ENCODE assay signal across 10 cellular contexts in genomic region chr7:76512941-76513816, GRCh38. TPM values are rescaled to one million over a fixed set of nuclear protein-coding genes. Genes with fewer than 3 reads are reported as not detected.
A peak's percentile ranks its signal among the peaks of the same experiment; 100 is the strongest.
DNase-seq lines count a peak whose midpoint lies in the region; ATAC-seq and TF ChIP-seq lines count a peak whose summit lies in the region.
"Had no signal": no experiment of that assay in that cellular context is flagged by ENCODE, and none has a peak within 500 bp of the region (broad histone marks: within the 10 kb centered on the region; RNA-seq: fewer than 3 reads in every experiment).

No MANE protein-coding gene starts in this region.

- CTCF ChIA-PET in AG04449 (lab: Yijun Ruan, JAX) = no interaction called here

- no peak overlapping the region for H3K4me3 ChIP-seq in AG04449 (ENCODE audit: low read depth, low read length)
- no peak overlapping the region for H3K4me3 ChIP-seq in dorsolateral prefrontal cortex
- H3K4me3 ChIP-seq: gastrocnemius medialis, thoracic aorta had no signal

- H3K27ac ChIP-seq in dorsolateral prefrontal cortex = no peak overlapping the region
- H3K27ac ChIP-seq: gastrocnemius medialis, thoracic aorta had no signal

- no peaks in the 10 kb centered on the region for H3K36me3 Mint-ChIP-seq in T-helper 17 cell (ENCODE audit: low read depth)

- peaks cover 2% of the 10 kb centered on the region for H3K4me1 Mint-ChIP-seq in T-helper 17 cell

- no peaks in the 10 kb centered on the region for H3K27me3 Mint-ChIP-seq in T-helper 17 cell

- no peak overlapping the region for H3K4me3 Mint-ChIP-seq in T-helper 17 cell

- intact Hi-C loops in dorsolateral prefrontal cortex (cut with DNase I) = no loop called here

- H3K27me3 ChIP-seq in dorsolateral prefrontal cortex = no peaks in the 10 kb centered on the region
- H3K27me3 ChIP-seq: gastrocnemius medialis had no signal

- peak; percentile 39 for TF ChIP-seq CTCF in AG04449 (IDR thresholded peaks at IDR 0.05; ENCODE audit: insufficient read depth, low read length, missing control alignments)
- peak; percentile 30; the same call in 1 of the 3 replicates for TF ChIP-seq CTCF in GM12872 (IDR thresholded peaks at IDR 0.05; ENCODE audit: insufficient read depth, low read depth, low read length)
- peak in 4 of 56 donors; percentile 7 to 26 (median 14) for TF ChIP-seq CTCF in dorsolateral prefrontal cortex (IDR thresholded peaks at IDR 0.05 in 54 of 56, conservative IDR thresholded peaks at IDR 0.05 in 2 of 56; ENCODE audit: low read depth in 1 of 56, partially characterized antibody in 56 of 56)

- ATAC-seq in GM21381 (IDR thresholded peaks at IDR 0.05; ENCODE audit: unreplicated experiment) (no peak), HG03520 (IDR thresholded peaks at IDR 0.05; ENCODE audit: unreplicated experiment) (no peak), T-helper 17 cell (no peak)
- ATAC-seq: gastrocnemius medialis had no signal

- DNase-seq in AG04449 (ENCODE audit: low read depth, low spot score) = no peak
- peak; percentile 54 for DNase-seq in SW480 (ENCODE audit: low spot score)
- DNase-seq in kidney tubule cell (ENCODE audit: low spot score) = peak; percentile 2
- DNase-seq in T-helper 17 cell = no peak
- DNase-seq in dorsolateral prefrontal cortex = no peak

- H3K27ac Mint-ChIP-seq in T-helper 17 cell = no peak overlapping the region

- no peaks in the 10 kb centered on the region for H3K9me3 ChIP-seq in T-helper 17 cell (ENCODE audit: control insufficient read depth, low read length, poor library complexity, severe bottlenecking)
- H3K9me3 ChIP-seq: gastrocnemius medialis, thoracic aorta had no signal

- POLR2A ChIA-PET in AG04449 (lab: Yijun Ruan, JAX) = no interaction called here

RNA-seq across cellular contexts. Expression of gene UPK3B, which starts 2.8 kb away (rescaled TPM):
- 1 to 10 TPM; 1.8 to 4.4 TPM for total RNA-seq in T-helper 17 cell
- total RNA-seq in dorsolateral prefrontal cortex = 1 to 10 TPM in 109 of 120 experiments, under 1 TPM in 10, not detected in 1; 0.50 to 8.0 (median 2.4) TPM

RNA-seq across cellular contexts. Expression of gene SPDYE16, which starts 29.9 kb away (rescaled TPM):
- total RNA-seq in T-helper 17 cell (under 1 TPM in 1 of 2 donors, not detected in 1; 0.91 TPM), dorsolateral prefrontal cortex (1 to 10 TPM in 51 of 120 experiments, under 1 TPM in 53, not detected in 16; 0.22 to 3.6 (median 0.98) TPM)

RNA-seq across cellular contexts. Expression of gene DTX2, which starts 51.7 kb away (rescaled TPM):
- total RNA-seq in T-helper 17 cell (10 to 100 TPM; 23.6 to 26.3 TPM), dorsolateral prefrontal cortex (10 to 100 TPM in 119 of 120 experiments, 1 to 10 TPM in 1; 9.7 to 39.2 (median 19.3) TPM)

Comparison
In these comparisons a context has a peak if more than half of its experiments do, and no peak if none do; other contexts are left out.
1. DNase-seq: peak in SW480 (single experiment) and kidney tubule cell (single experiment); none in AG04449 (single experiment), T-helper 17 cell (0 of 3) and dorsolateral prefrontal cortex (0 of 10).